ENCODE assay signal across 16 cellular contexts in the genomic region with DNA sequence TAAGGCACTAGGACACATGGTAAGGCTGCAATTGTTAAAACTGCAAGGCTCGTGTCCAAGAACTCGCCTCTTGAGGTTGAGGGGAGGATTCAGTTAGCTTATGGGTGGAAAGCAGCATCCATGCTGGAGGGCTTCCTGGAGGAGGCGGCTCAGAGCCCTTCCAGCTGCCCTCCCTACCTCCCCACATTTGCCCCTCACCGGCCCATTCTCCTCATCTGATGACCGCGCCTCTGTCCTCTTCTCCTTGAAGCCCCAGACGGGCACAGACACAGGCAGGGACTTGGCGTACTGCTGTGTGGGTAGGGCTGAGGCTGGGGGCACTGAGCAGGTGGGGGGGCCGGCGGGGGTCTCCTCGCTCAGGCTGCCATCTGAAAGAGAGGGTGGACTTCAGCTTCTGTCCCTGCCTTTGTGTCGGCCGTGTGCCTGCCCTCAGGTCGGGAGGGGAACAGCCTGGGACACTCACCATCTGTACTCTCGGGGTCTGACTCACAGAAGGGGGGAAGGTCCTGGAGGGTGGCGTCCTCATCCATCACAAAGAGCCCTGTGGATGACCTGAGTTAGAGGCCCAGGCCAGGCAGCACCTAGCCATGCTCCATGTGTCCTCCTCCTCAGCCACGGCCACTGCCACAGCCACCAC. TPM values are rescaled to one million over a fixed set of nuclear protein-coding genes. Genes with fewer than 3 reads are reported as not detected.
DNase-seq lines count a peak whose midpoint lies in the region; TF ChIP-seq lines count a peak whose summit lies in the region.
"Had no signal": no experiment of that assay in that cellular context is flagged by ENCODE, and none has a peak within 500 bp of the region (broad histone marks: within the 10 kb centered on the region; RNA-seq: fewer than 3 reads in every experiment).

No MANE protein-coding gene starts in this region.

- 92 to 94% methylated on average over 17 of the region's 17 CpGs for WGBS in sigmoid colon, 2 donors
- WGBS in tibial nerve, 2 donors: 84 to 92% methylated on average over 16 to 17 of the region's 17 CpGs

- H3K9me3 ChIP-seq in CD8-positive, alpha-beta memory T cell (ENCODE audit: low read length): no peaks in the 10 kb centered on the region
- no peaks in the 10 kb centered on the region for H3K9me3 ChIP-seq in sigmoid colon
- no peaks in the 10 kb centered on the region for H3K9me3 ChIP-seq in tibial nerve
- H3K9me3 ChIP-seq: gastrocnemius medialis, suprapubic skin had no signal

- H3K27me3 ChIP-seq in CD8-positive, alpha-beta memory T cell (ENCODE audit: insufficient read depth, low read length, poor library complexity, severe bottlenecking): no peaks in the 10 kb centered on the region
- H3K27me3 ChIP-seq in sigmoid colon (no peaks in the 10 kb centered on the region), tibial nerve (no peaks in the 10 kb centered on the region)
- H3K27me3 ChIP-seq: gastrocnemius medialis, suprapubic skin had no signal

- TF ChIP-seq CTCF in osteocyte (IDR thresholded peaks at IDR 0.05) (no peak), sigmoid colon (IDR thresholded peaks at IDR 0.05) (no peak), tibial nerve (IDR thresholded peaks at IDR 0.05) (no peak)

- H3K4me3 ChIP-seq in CD8-positive, alpha-beta memory T cell (ENCODE audit: low read length): no peak overlapping the region
- no peak overlapping the region for H3K4me3 ChIP-seq in sigmoid colon
- H3K4me3 ChIP-seq in tibial nerve: no peak overlapping the region
- H3K4me3 ChIP-seq: gastrocnemius medialis, suprapubic skin had no signal

- peaks cover 0 to 4% of the 10 kb centered on the region in 2 donors for H3K27me3 Mint-ChIP-seq in CD8-positive, alpha-beta memory T cell
- H3K27me3 Mint-ChIP-seq in dendritic cell treated with granulocyte-macrophage colony-stimulating factor and Interleukin-4, amounts not matched to agents 40 ng/mL and 50 ng/mL, for 4 days: no peaks in the 10 kb centered on the region
- H3K27me3 Mint-ChIP-seq in osteocyte (ENCODE audit: unreplicated experiment): no peaks in the 10 kb centered on the region

- H3K36me3 ChIP-seq in CD8-positive, alpha-beta memory T cell (ENCODE audit: insufficient read depth, low read length): no peaks in the 10 kb centered on the region
- H3K36me3 ChIP-seq in sigmoid colon (peaks cover 0 to 24% (median 5%) of the 10 kb centered on the region in 4 donors), tibial nerve (peaks cover 0 to 38% (median 0%) of the 10 kb centered on the region in 3 donors)

- H3K4me1 Mint-ChIP-seq in CD8-positive, alpha-beta memory T cell: peaks cover 24 to 33% (median 27%) of the 10 kb centered on the region in 3 donors
- H3K4me1 Mint-ChIP-seq in dendritic cell treated with granulocyte-macrophage colony-stimulating factor and Interleukin-4, amounts not matched to agents 40 ng/mL and 50 ng/mL, for 4 days (ENCODE audit: low read depth): peaks cover 52% of the 10 kb centered on the region
- peaks cover 32% of the 10 kb centered on the region for H3K4me1 Mint-ChIP-seq in osteocyte (ENCODE audit: unreplicated experiment)

- H3K9me3 Mint-ChIP-seq in CD8-positive, alpha-beta memory T cell: peaks cover 0 to 3% (median 0%) of the 10 kb centered on the region in 5 donors
- H3K9me3 Mint-ChIP-seq in dendritic cell treated with granulocyte-macrophage colony-stimulating factor and Interleukin-4, amounts not matched to agents 40 ng/mL and 50 ng/mL, for 4 days: no peaks in the 10 kb centered on the region
- no peaks in the 10 kb centered on the region for H3K9me3 Mint-ChIP-seq in osteocyte (ENCODE audit: unreplicated experiment)
- H3K9me3 Mint-ChIP-seq: CD8-positive, alpha-beta T cell had no signal

- no peak for TF ChIP-seq POLR2A in sigmoid colon (IDR thresholded peaks at IDR 0.05)
- TF ChIP-seq POLR2A in tibial nerve (IDR thresholded peaks at IDR 0.05): no peak

- intact Hi-C loops in dendritic cell treated with granulocyte-macrophage colony-stimulating factor and Interleukin-4, amounts not matched to agents 40 ng/mL and 50 ng/mL, for 4 days (cut with micrococcal nuclease): no loop called here
- intact Hi-C loops in posterior cingulate gyrus (cut with DNase I): loop anchor here (10.0 kb wide), 1 partner anchor 377 kb away; the partner anchor contains the start of gene RPS11
- intact Hi-C loops in sigmoid colon (cut with DNase I): no loop called here

- H3K27ac Mint-ChIP-seq in CD8-positive, alpha-beta memory T cell: peak overlapping the region in 5 of 8 donors; percentile 29 to 93 (median 68)
- peak overlapping the region; percentile 69 for H3K27ac Mint-ChIP-seq in dendritic cell treated with granulocyte-macrophage colony-stimulating factor and Interleukin-4, amounts not matched to agents 40 ng/mL and 50 ng/mL, for 4 days
- no peak overlapping the region for H3K27ac Mint-ChIP-seq in osteocyte (ENCODE audit: unreplicated experiment)

- DNase-seq in CD8-positive, alpha-beta memory T cell: peak in 1 of 5 donors; percentile 45
- peak; percentile 27 for DNase-seq in M059J (ENCODE audit: low read depth)
- no peak for DNase-seq in osteocyte (ENCODE audit: extremely low spot score, unreplicated experiment)
- no peak for DNase-seq in posterior cingulate gyrus
- no peak for DNase-seq in sigmoid colon
- DNase-seq in tibial nerve (ENCODE audit: low spot score in 2 of 2): no peak
- DNase-seq: activated CD8-positive, alpha-beta memory T cell treated with anti-CD3 and anti-CD28 coated beads, Interleukin-2, amount 50 U/mL, for 4 hours; CD8-positive, alpha-beta T cell; cerebellar nuclear complex; gastrocnemius medialis; left ventricle myocardium superior; NCI-H146; NCI-H446 treated with DMSO at 0.1 percent for 48 hours; WERI-Rb-1 had no signal

- H3K4me1 ChIP-seq in CD8-positive, alpha-beta memory T cell (ENCODE audit: insufficient read depth, low read length): peaks cover 41% of the 10 kb centered on the region
- H3K4me1 ChIP-seq in sigmoid colon (peaks cover 0 to 49% (median 47%) of the 10 kb centered on the region in 4 donors), tibial nerve (peaks cover 0 to 72% (median 28%) of the 10 kb centered on the region in 4 donors)

- H3K4me3 Mint-ChIP-seq in CD8-positive, alpha-beta memory T cell: peak overlapping the region in 4 of 7 donors; percentile 20 to 55 (median 36)
- H3K4me3 Mint-ChIP-seq in dendritic cell treated with granulocyte-macrophage colony-stimulating factor and Interleukin-4, amounts not matched to agents 40 ng/mL and 50 ng/mL, for 4 days: no peak overlapping the region
- peak overlapping the region; percentile 48 for H3K4me3 Mint-ChIP-seq in osteocyte (ENCODE audit: unreplicated experiment)
- H3K4me3 Mint-ChIP-seq: CD8-positive, alpha-beta T cell had no signal

- peaks cover 0 to 15% (median 0%) of the 10 kb centered on the region in 3 donors for H3K36me3 Mint-ChIP-seq in CD8-positive, alpha-beta memory T cell
- H3K36me3 Mint-ChIP-seq in dendritic cell treated with granulocyte-macrophage colony-stimulating factor and Interleukin-4, amounts not matched to agents 40 ng/mL and 50 ng/mL, for 4 days (ENCODE audit: low read depth): peaks cover 14% of the 10 kb centered on the region
- H3K36me3 Mint-ChIP-seq in osteocyte (ENCODE audit: unreplicated experiment): peaks cover 4% of the 10 kb centered on the region

- POLR2A ChIA-PET in CD8-positive, alpha-beta memory T cell (lab: Charles Lee): interaction anchor here (0.6 kb wide), 1 partner anchor 192 kb away, joined by 3 read pairs; no protein-coding TSS in a partner anchor

- TF ChIP-seq EP300 in sigmoid colon (IDR thresholded peaks at IDR 0.05) (no peak), tibial nerve (IDR thresholded peaks at IDR 0.05) (no peak)

- H3K27ac ChIP-seq in CD8-positive, alpha-beta memory T cell (ENCODE audit: low read depth, low read length): no peak overlapping the region
- peak overlapping the region in 1 of 4 donors; percentile 96 for H3K27ac ChIP-seq in sigmoid colon
- no peak overlapping the region for H3K27ac ChIP-seq in tibial nerve
- H3K27ac ChIP-seq: suprapubic skin, WERI-Rb-1 had no signal

- CTCF ChIA-PET in CD8-positive, alpha-beta memory T cell (lab: Charles Lee): no interaction called here

RNA-seq across cellular contexts. Expression of gene PNKP, which starts 4.1 kb away (rescaled TPM):
- total RNA-seq in CD8-positive, alpha-beta memory T cell: 10 to 100 TPM; 91.6 to 98.7 TPM
- polyA plus RNA-seq in CD8-positive, alpha-beta memory T cell: 28.4 TPM
- 19.1 and 23.9 TPM in 2 replicates for total RNA-seq in M059J (2014; rRNA removed; shearing (Covaris generic))
- total RNA-seq in osteocyte: 68.3 and 76.4 TPM in 2 replicates
- 10 to 100 TPM; 28.2 to 44.0 (median 33.9) TPM for total RNA-seq in sigmoid colon
- 10 to 100 TPM; 27.0 to 88.8 (median 34.0) TPM for polyA plus RNA-seq in sigmoid colon
- 100 to 1,000 TPM in 1 of 4 donors, 10 to 100 TPM in 3; 52.7 to 158 (median 79.5) TPM for total RNA-seq in tibial nerve

RNA-seq across cellular contexts. Expression of gene AKT1S1, which starts 5.7 kb away (rescaled TPM):
- 10 to 100 TPM; 32.8 to 33.6 TPM for total RNA-seq in CD8-positive, alpha-beta memory T cell
- 4.7 TPM for polyA plus RNA-seq in CD8-positive, alpha-beta memory T cell
- 13.6 and 14.8 TPM in 2 replicates for total RNA-seq in M059J (2014; rRNA removed; shearing (Covaris generic))
- total RNA-seq in osteocyte (59.7 and 61.2 TPM in 2 replicates), sigmoid colon (10 to 100 TPM; 13.6 to 16.1 (median 14.6) TPM), tibial nerve (10 to 100 TPM; 20.6 to 27.4 (median 25.4) TPM)
- 10 to 100 TPM; 30.3 to 55.9 (median 33.6) TPM for polyA plus RNA-seq in sigmoid colon

RNA-seq across cellular contexts. Expression of gene TBC1D17, which starts 6.0 kb away (rescaled TPM):
- total RNA-seq in CD8-positive, alpha-beta memory T cell: 10 to 100 TPM; 31.7 to 33.5 TPM
- polyA plus RNA-seq in CD8-positive, alpha-beta memory T cell: 16.8 TPM
- total RNA-seq in M059J (2014; rRNA removed; shearing (Covaris generic)): 8.3 and 12.2 TPM in 2 replicates
- total RNA-seq in osteocyte (69.2 and 71.9 TPM in 2 replicates), sigmoid colon (10 to 100 TPM; 25.0 to 41.0 (median 26.6) TPM), tibial nerve (10 to 100 TPM; 47.7 to 56.5 (median 49.0) TPM)
- 10 to 100 TPM; 13.4 to 29.5 (median 22.8) TPM for polyA plus RNA-seq in sigmoid colon

RNA-seq across cellular contexts. Expression of gene PTOV1, which starts 20.5 kb away (rescaled TPM):
- 10 to 100 TPM; 91.9 to 93.7 TPM for total RNA-seq in CD8-positive, alpha-beta memory T cell
- polyA plus RNA-seq in CD8-positive, alpha-beta memory T cell: 47.7 TPM
- total RNA-seq in M059J (2014; rRNA removed; shearing (Covaris generic)): 94.0 and 107 TPM in 2 replicates
- total RNA-seq in osteocyte (266 and 295 TPM in 2 replicates), sigmoid colon (100 to 1,000 TPM in 1 of 4 donors, 10 to 100 TPM in 3; 52.2 to 105 (median 68.1) TPM), tibial nerve (100 to 1,000 TPM in 2 of 4 donors, 10 to 100 TPM in 2; 75.6 to 113 (median 91.9) TPM)
- 10 to 100 TPM; 54.8 to 79.7 (median 62.5) TPM for polyA plus RNA-seq in sigmoid colon

RNA-seq across cellular contexts. Expression of gene IL4I1, which starts 25.2 kb away (rescaled TPM):
- 10 to 100 TPM; 35.6 to 39.1 TPM for total RNA-seq in CD8-positive, alpha-beta memory T cell
- polyA plus RNA-seq in CD8-positive, alpha-beta memory T cell: 13.1 TPM
- total RNA-seq in M059J (2014; rRNA removed; shearing (Covaris generic)): 5.9 and 12.5 TPM in 2 replicates
- total RNA-seq in osteocyte (0.55 TPM in 1 of 2 replicates, not detected in the other), sigmoid colon (under 1 TPM; 0.28 to 0.66 (median 0.38) TPM), tibial nerve (1 to 10 TPM in 2 of 4 donors, under 1 TPM in 1, not detected in 1; 0.63 to 3.0 (median 1.7) TPM)
- polyA plus RNA-seq in sigmoid colon: 1 to 10 TPM; 1.8 to 6.8 (median 3.5) TPM
- total RNA-seq: left ventricle myocardium superior had no signal
